ENCODE assay signal across 12 cellular contexts in genomic region chr2:217695033-217695520, GRCh38.
DNase-seq lines count a peak whose midpoint lies in the region; ATAC-seq and TF ChIP-seq lines count a peak whose summit lies in the region.
"Had no signal": no experiment of that assay in that cellular context is flagged by ENCODE, and none has a peak within 500 bp of the region (broad histone marks: within the 10 kb centered on the region; RNA-seq: fewer than 3 reads in every experiment).

No MANE protein-coding gene starts in this region.

- no peak overlapping the region for H3K23ac ChIP-seq in H9 (ENCODE audit: insufficient read length, low read depth, low read length)

- DNase-seq in SK-N-SH: no peak
- peak; percentile 69 for DNase-seq in astrocyte of the hippocampus (ENCODE audit: low read depth, low spot score)
- peak; percentile 24 for DNase-seq in islet precursor cell
- DNase-seq in type B pancreatic cell (ENCODE audit: extremely low spot score, unreplicated experiment): no peak
- DNase-seq in H9: no peak
- DNase-seq in SKM-1 treated with dmso at 0.1 percent for 144 hours (lab: John Stamatoyannopoulos, UW; ENCODE audit: unreplicated experiment): no peak
- no peak for DNase-seq in colonic mucosa
- DNase-seq: activated naive CD4-positive, alpha-beta T cell treated with anti-CD3 and anti-CD28 coated beads, Interleukin-2, amount 50 U/mL, for 16 hours; NCI-H2081 treated with DMSO at 0.1 percent for 48 hours had no signal

- no peak overlapping the region for H4K8ac ChIP-seq in H9 (replicated peaks; ENCODE audit: insufficient read length, low read depth, low read length)

- H3K4me1 ChIP-seq in SK-N-SH (ENCODE audit: control insufficient read depth in 1 of 2, insufficient read depth in 2 of 2, low read depth in 1 of 2, low read length in 1 of 2) (0 out of 4 replicates have a peak, but pooled peaks cover 0 to 4% of the 10 kb centered on the region in 2 experiments), H9 (ENCODE audit: insufficient read depth, low read length) (no peaks in the 10 kb centered on the region), colonic mucosa (no peaks in the 10 kb centered on the region)
- H3K4me1 ChIP-seq: prostate gland had no signal

- intact Hi-C loops in colonic mucosa (cut with DNase I): no loop called here

- no peak overlapping the region for H3K4me3 Mint-ChIP-seq in type B pancreatic cell
- H3K4me3 Mint-ChIP-seq in H9: no peak overlapping the region

- CTCF ChIA-PET in SK-N-SH (lab: Yijun Ruan, JAX): no interaction called here

- no peak for TF ChIP-seq RAD21 in SK-N-SH (IDR thresholded peaks at IDR 0.05; ENCODE audit: low read length)

- no peak overlapping the region for H3K18ac ChIP-seq in H9 (ENCODE audit: insufficient read length, low read depth, low read length)

- no peaks in the 10 kb centered on the region for H3K9me2 ChIP-seq in SK-N-SH

- no peak overlapping the region for H2BK5ac ChIP-seq in H9 (ENCODE audit: insufficient read length, low read length)

- 0 out of 4 replicates have a peak overlapping the region, but pooled peaks of 1 of the 2 experiments have one; percentile 3 for H3K4me3 ChIP-seq in SK-N-SH (ENCODE audit: low read depth in 2 of 2, low read length in 1 of 2)
- H3K4me3 ChIP-seq in colonic mucosa: no peak overlapping the region
- H3K4me3 ChIP-seq: prostate gland had no signal

- no peaks in the 10 kb centered on the region for H4K20me1 ChIP-seq in SK-N-SH (ENCODE audit: insufficient read depth)
- no peaks in the 10 kb centered on the region for H4K20me1 ChIP-seq in H9 (ENCODE audit: control insufficient read depth, insufficient read depth, insufficient read length)

- H3K36me3 ChIP-seq in SK-N-SH (replicated peaks in 1 of 2; ENCODE audit: control insufficient read depth in 1 of 2, insufficient read depth in 2 of 2, low read length in 1 of 2): no peaks in the 10 kb centered on the region
- no peaks in the 10 kb centered on the region for H3K36me3 ChIP-seq in colonic mucosa
- H3K36me3 ChIP-seq: prostate gland had no signal

- peak overlapping the region; percentile 55 for H3K4me2 ChIP-seq in SK-N-SH
- H3K4me2 ChIP-seq in H9 (ENCODE audit: insufficient read depth, insufficient read length, low read length): no peak overlapping the region

- 47% methylated on average over 2 of the region's 3 CpGs for WGBS in SK-N-SH (ENCODE audit: low lambda C conversion rate)
- no CpG with 5 or more reads among the region's 3 CpGs for WGBS in H9 (ENCODE audit: extremely low coverage, insufficient read length, low lambda C conversion rate)

- H2AFZ ChIP-seq in SK-N-SH (ENCODE audit: low read depth) (peak overlapping the region; percentile 47; the same call in 1 of the 2 replicates), H9 (ENCODE audit: low read length) (no peak overlapping the region)

- H3F3A ChIP-seq in SK-N-SH (replicated peaks; ENCODE audit: insufficient read depth): no peaks in the 10 kb centered on the region

- no peaks in the 10 kb centered on the region for H3K23me2 ChIP-seq in H9 (ENCODE audit: insufficient read length, low read depth, low read length, poor library complexity, severe bottlenecking)

- ATAC-seq in SK-N-SH treated with all-trans-retinoic acid at 6 μM for 48 hours: no peak; the same call in 1 of the 3 replicates

- H3K9me3 Mint-ChIP-seq in type B pancreatic cell (peaks cover 11% of the 10 kb centered on the region), H9 (no peaks in the 10 kb centered on the region; a peak in 2 of 5 replicates)

- H3K27ac ChIP-seq in SK-N-SH (ENCODE audit: low read depth in 2 of 2, low read length in 1 of 2) (peak overlapping the region in 1 of 2 experiments; percentile 57; a peak in 2 of 4 replicates), H9 (ENCODE audit: insufficient read length, low read depth, low read length) (no peak overlapping the region), colonic mucosa (no peak overlapping the region)
- H3K27ac ChIP-seq: 22Rv1 had no signal

- no peak overlapping the region for H3K4ac ChIP-seq in H9 (ENCODE audit: low read depth, low read length)

- no peak overlapping the region for H4K5ac ChIP-seq in H9 (ENCODE audit: insufficient read length, low read depth, low read length)

- no peak for TF ChIP-seq CTCF in SK-N-SH (IDR thresholded peaks at IDR 0.05)
- no peak for TF ChIP-seq CTCF in type B pancreatic cell (conservative IDR thresholded peaks at IDR 0.05)
- no peak for TF ChIP-seq CTCF in H9 (conservative IDR thresholded peaks at IDR 0.05)
- no peak for TF ChIP-seq CTCF in colonic mucosa (IDR thresholded peaks at IDR 0.05)

- H2BK12ac ChIP-seq in H9 (ENCODE audit: insufficient read length, low read depth, low read length): no peak overlapping the region

- H3K9ac ChIP-seq in SK-N-SH: peak overlapping the region; percentile 34; the same call in 1 of the 2 replicates
- no peak overlapping the region for H3K9ac ChIP-seq in H9 (ENCODE audit: extremely low read depth, insufficient read length, low read length)
- no peak overlapping the region for H3K9ac ChIP-seq in colonic mucosa (ENCODE audit: low read depth in 2 of 2, low read length in 2 of 2)

- H3K27me3 Mint-ChIP-seq in type B pancreatic cell (no peaks in the 10 kb centered on the region), H9 (ENCODE audit: low read depth) (peaks cover 9% of the 10 kb centered on the region; the same call in 1 of the 2 replicates)

- TF ChIP-seq EP300 in SK-N-SH (IDR thresholded peaks at IDR 0.05; ENCODE audit: borderline replicate concordance in 1 of 2, low read depth in 1 of 2, low read length in 1 of 2): no peak

- H3K79me1 ChIP-seq in H9 (ENCODE audit: insufficient read depth, low read depth, low read length, poor library complexity, severe bottlenecking): no peaks in the 10 kb centered on the region

- H3K9me3 ChIP-seq in SK-N-SH (no peaks in the 10 kb centered on the region), H9 (ENCODE audit: control insufficient read depth, low read depth, low read length) (no peaks in the 10 kb centered on the region), colonic mucosa (no peaks in the 10 kb centered on the region)
- H3K9me3 ChIP-seq: prostate gland had no signal

- H4K91ac ChIP-seq in H9 (ENCODE audit: insufficient read length, low read depth, low read length): no peak overlapping the region

- H3K56ac ChIP-seq in H9 (ENCODE audit: insufficient read length, low read depth, low read length): no peak overlapping the region

- no peak overlapping the region for H3T11ph ChIP-seq in H9 (ENCODE audit: low read length)

- H3K4me1 Mint-ChIP-seq in type B pancreatic cell (ENCODE audit: unreplicated experiment) (peaks cover 22% of the 10 kb centered on the region), H9 (peaks cover 2 to 6% of the 10 kb centered on the region in 2 experiments; a peak in 3 of 4 replicates)

- no peaks in the 10 kb centered on the region for H3K27me3 ChIP-seq in SK-N-SH (ENCODE audit: insufficient read depth)
- H3K27me3 ChIP-seq in H9 (ENCODE audit: insufficient read depth, low read length): no peaks in the 10 kb centered on the region
- no peaks in the 10 kb centered on the region for H3K27me3 ChIP-seq in colonic mucosa

- H2BK20ac ChIP-seq in H9 (ENCODE audit: low read depth, low read length, poor library complexity, severe bottlenecking): no peak overlapping the region

- H3K79me2 ChIP-seq in SK-N-SH (ENCODE audit: insufficient read depth): no peaks in the 10 kb centered on the region
- H3K79me2 ChIP-seq in H9 (ENCODE audit: insufficient read depth, low read length): no peaks in the 10 kb centered on the region

- no peak overlapping the region for H3K14ac ChIP-seq in H9 (ENCODE audit: insufficient read depth, low read length)

- POLR2A ChIA-PET in SK-N-SH (lab: Yijun Ruan, JAX): no interaction called here

- no peak overlapping the region for H2BK120ac ChIP-seq in H9 (ENCODE audit: low read depth, low read length, poor library complexity, severe bottlenecking)

- H3K27ac Mint-ChIP-seq in type B pancreatic cell (peak overlapping the region; percentile 65), H9 (no peak overlapping the region)

- H2BK15ac ChIP-seq in H9 (ENCODE audit: low read depth, low read length): no peak overlapping the region

- H3K36me3 Mint-ChIP-seq in type B pancreatic cell (no peaks in the 10 kb centered on the region), H9 (ENCODE audit: insufficient read depth in 1 of 3, low read depth in 3 of 3) (no peaks in the 10 kb centered on the region)

- no peak overlapping the region for H2AK5ac ChIP-seq in H9 (ENCODE audit: insufficient read length, low read length)

TF ChIP-seq in SK-N-SH, 30 proteins besides CTCF, POLR2A, EP300 and RAD21:
- no peak for TF ChIP-seq GATA2 (CRISPR knock-in tag; IDR thresholded peaks at IDR 0.05)
- TF ChIP-seq ELF1 (IDR thresholded peaks at IDR 0.05): no peak
- no peak for TF ChIP-seq MEF2A (IDR thresholded peaks at IDR 0.05; ENCODE audit: borderline replicate concordance, low read depth)
- TF ChIP-seq MAX (IDR thresholded peaks at IDR 0.05; ENCODE audit: low read depth): no peak
TF ChIP-seq in SK-N-SH: peak in this region for 0.

TF ChIP-seq in SK-N-SH treated with all-trans-retinoic acid at 6 μM for 48 hours, 23 proteins besides CTCF, POLR2A, EP300 and RAD21 (continues in another document):
- TF ChIP-seq CSRNP3 (CRISPR knock-in tag; IDR thresholded peaks at IDR 0.05): no peak
- TF ChIP-seq CSDC2 (CRISPR knock-in tag; IDR thresholded peaks at IDR 0.05): no peak
- no peak for TF ChIP-seq ZNF8 (CRISPR knock-in tag; IDR thresholded peaks at IDR 0.05)
- no peak for TF ChIP-seq TCF4 (CRISPR knock-in tag; IDR thresholded peaks at IDR 0.05; ENCODE audit: borderline replicate concordance)
- TF ChIP-seq ZFP30 (CRISPR knock-in tag; IDR thresholded peaks at IDR 0.05): no peak
- TF ChIP-seq ZC3H10 (CRISPR knock-in tag; IDR thresholded peaks at IDR 0.05): no peak

Comparison
In these comparisons a context has a peak if more than half of its experiments do, and no peak if none do; other contexts are left out.
1. DNase-seq: peak in astrocyte of the hippocampus (single experiment) and islet precursor cell (single experiment); none in SK-N-SH (single experiment), type B pancreatic cell (single experiment), H9 (single experiment), SKM-1 treated with dmso at 0.1 percent for 144 hours (single experiment) and colonic mucosa (single experiment).